Comparison of ENCODE assay signal across 11 cellular contexts in the genomic region with DNA sequence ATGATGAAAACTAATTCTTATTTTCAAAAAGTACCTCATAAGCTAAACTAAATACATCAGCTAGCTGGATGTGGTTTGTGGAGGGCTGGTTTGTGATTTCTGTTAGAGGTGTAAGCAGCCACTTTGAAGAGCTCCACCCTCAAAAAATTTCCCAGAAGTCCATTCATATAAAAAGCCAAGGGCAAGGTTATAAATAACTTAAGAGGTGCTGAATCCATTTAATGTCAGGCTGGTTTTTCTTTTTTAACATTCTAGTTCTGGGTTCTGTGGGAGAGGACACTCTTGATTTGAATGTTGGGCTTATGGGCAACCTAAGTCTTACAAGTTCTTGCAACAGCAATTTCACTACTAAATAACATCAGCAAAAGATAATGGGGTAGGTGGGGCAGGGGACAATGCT. TPM values are rescaled to one million over a fixed set of nuclear protein-coding genes. Genes with fewer than 3 reads are reported as not detected.
A peak's percentile ranks its signal among the peaks of the same experiment; 100 is the strongest.
DNase-seq lines count a peak whose midpoint lies in the region; ATAC-seq and TF ChIP-seq lines count a peak whose summit lies in the region.
"Had no signal": no experiment of that assay in that cellular context is flagged by ENCODE, and none has a peak within 500 bp of the region (broad histone marks: within the 10 kb centered on the region; RNA-seq: fewer than 3 reads in every experiment).

No MANE protein-coding gene starts in this region.

- H3K4me1 ChIP-seq in HCT116 (ENCODE audit: control insufficient read depth in 1 of 2, insufficient read depth in 2 of 2, low read length in 2 of 2) (peaks cover 20 to 40% of the 10 kb centered on the region in 2 experiments), psoas muscle (peaks cover 38% of the 10 kb centered on the region), stomach (peaks cover 19 to 45% (median 29%) of the 10 kb centered on the region in 4 donors)

- TF ChIP-seq POLR2A in HCT116 (IDR thresholded peaks at IDR 0.05; ENCODE audit: borderline replicate concordance, extremely low read depth, insufficient read depth, insufficient read length), result no peak
- no peak for TF ChIP-seq POLR2A in lower leg skin (IDR thresholded peaks at IDR 0.05)
- TF ChIP-seq POLR2A in stomach (IDR thresholded peaks at IDR 0.05), result no peak

- H3K36me3 Mint-ChIP-seq in activated CD4-positive, alpha-beta T cell treated with anti-CD3 and anti-CD28 coated beads, Interleukin-2, amount 10 ng/mL, durations not matched to agents 7 days and 5 days (ENCODE audit: low read depth), result no peaks in the 10 kb centered on the region
- H3K36me3 Mint-ChIP-seq in activated naive CD4-positive, alpha-beta T cell treated with anti-CD3 and anti-CD28 coated beads, Interleukin-2, amount 50 U/mL, for 72 hours, result no peaks in the 10 kb centered on the region

- RAD21 ChIA-PET in HCT116 (lab: Charles Lee; ENCODE audit: low non-redundant PET in 1 of 2, low total read pairs in 2 of 2, uncharacterized antibody in 2 of 2, unreplicated experiment in 2 of 2), result no interaction called here

- H3K4me3 ChIP-seq in HCT116 (replicated peaks in 1 of 2; ENCODE audit: low read depth in 1 of 2, low read length in 2 of 2) (no peak overlapping the region), psoas muscle (peak overlapping the region; percentile 13), lower leg skin (ENCODE audit: low read depth, poor library complexity, severe bottlenecking) (no peak overlapping the region), stomach (no peak overlapping the region)
- H3K4me3 ChIP-seq: vagina had no signal

- no peak for TF ChIP-seq RAD21 in HCT116 (IDR thresholded peaks at IDR 0.05; ENCODE audit: low read depth)

- peak overlapping the region; percentile 0; the same call in 1 of the 2 replicates for H3K4me2 ChIP-seq in HCT116 (ENCODE audit: low read length)

- H3K36me3 ChIP-seq in HCT116 (ENCODE audit: control insufficient read depth in 1 of 2, insufficient read depth in 2 of 2, low read length in 2 of 2) (no peaks in the 10 kb centered on the region), psoas muscle (ENCODE audit: insufficient read depth in 1 of 2, low read depth in 1 of 2) (no peaks in the 10 kb centered on the region), stomach (no peaks in the 10 kb centered on the region)
- H3K36me3 ChIP-seq: vagina had no signal

- peaks cover 74% of the 10 kb centered on the region for H3K4me1 Mint-ChIP-seq in activated CD4-positive, alpha-beta T cell treated with anti-CD3 and anti-CD28 coated beads, Interleukin-2, amount 10 ng/mL, durations not matched to agents 7 days and 5 days

- DNase-seq in activated CD4-positive, alpha-beta T cell treated with anti-CD3 and anti-CD28 coated beads, Interleukin-2, amount 10 ng/mL, durations not matched to agents 7 days and 5 days, result peak; percentile 70
- no peak for DNase-seq in activated CD4-positive, alpha-beta T cell treated with anti-CD3 and anti-CD28 coated beads, Interleukin-2, amount 50 U/mL, for 4 hours
- DNase-seq in HCT116 (ENCODE audit: low read depth, low spot score) (no peak), psoas muscle (no peak), lower leg skin (ENCODE audit: low spot score in 2 of 2) (no peak), NCI-H187 treated with DMSO at 0.1 percent for 48 hours (lab: John Stamatoyannopoulos, UW) (no peak), stomach (no peak)
- no peak for DNase-seq in activated naive CD4-positive, alpha-beta T cell treated with anti-CD3 and anti-CD28 coated beads, Interleukin-2, amount 50 U/mL, for 72 hours (ENCODE audit: low spot score in 2 of 2)
- DNase-seq: Kasumi-1, mesendoderm had no signal

- H3K27me3 ChIP-seq in HCT116 (ENCODE audit: insufficient read depth, low read length), result no peaks in the 10 kb centered on the region
- no peaks in the 10 kb centered on the region for H3K27me3 ChIP-seq in psoas muscle (ENCODE audit: insufficient read depth in 3 of 3, low read length in 2 of 3)
- no peaks in the 10 kb centered on the region for H3K27me3 ChIP-seq in stomach
- H3K27me3 ChIP-seq: vagina had no signal

- no peaks in the 10 kb centered on the region for H3K9me3 ChIP-seq in HCT116 (ENCODE audit: control insufficient read depth in 1 of 2, insufficient read depth in 1 of 2, low read depth in 1 of 2, low read length in 2 of 2)
- H3K9me3 ChIP-seq in psoas muscle, result no peaks in the 10 kb centered on the region
- H3K9me3 ChIP-seq in stomach, result no peaks in the 10 kb centered on the region
- H3K9me3 ChIP-seq: vagina had no signal

- ATAC-seq in HCT116 (no peak), psoas muscle (no peak)
- ATAC-seq in activated naive CD4-positive, alpha-beta T cell treated with anti-CD3 and anti-CD28 coated beads, Interleukin-2, amount 50 U/mL, for 72 hours, result peak; percentile 12 to 27

- peak overlapping the region; percentile 67 for H3K4me3 Mint-ChIP-seq in activated CD4-positive, alpha-beta T cell treated with anti-CD3 and anti-CD28 coated beads, Interleukin-2, amount 10 ng/mL, durations not matched to agents 7 days and 5 days

- POLR2A ChIA-PET in activated CD4-positive, alpha-beta T cell treated with anti-CD3 and anti-CD28 coated beads, Interleukin-2, amount 10 ng/mL, durations not matched to agents 7 days and 5 days (lab: Charles Lee), result interaction anchor here (0.7 to 0.9 kb wide), 2 partner anchors 23 to 111 kb away, joined by 3 to 4 read pairs; no protein-coding TSS in a partner anchor
- POLR2A ChIA-PET in HCT116 (lab: Charles Lee), result interaction anchor here (1.0 kb wide), 1 partner anchor 8 kb away, joined by 3 read pairs; no protein-coding TSS in a partner anchor

- no peaks in the 10 kb centered on the region for H4K20me1 ChIP-seq in HCT116 (ENCODE audit: insufficient read depth)

- peak overlapping the region; percentile 95 for H3K27ac Mint-ChIP-seq in activated CD4-positive, alpha-beta T cell treated with anti-CD3 and anti-CD28 coated beads, Interleukin-2, amount 10 ng/mL, durations not matched to agents 7 days and 5 days
- H3K27ac Mint-ChIP-seq in activated naive CD4-positive, alpha-beta T cell treated with anti-CD3 and anti-CD28 coated beads, Interleukin-2, amount 50 U/mL, for 72 hours, result peak overlapping the region; percentile 69 to 86

- no peak for TF ChIP-seq EP300 in stomach (IDR thresholded peaks at IDR 0.05)

- intact Hi-C loops in HCT116 (cut with micrococcal nuclease) (loop anchor here (10.0 kb wide), 1 partner anchor 656 kb away; no protein-coding TSS in a partner anchor), psoas muscle (cut with DNase I) (loop anchor here (5.0 to 10.0 kb wide), 4 partner anchors 52 to 738 kb away; a partner anchor contains a TSS), lower leg skin (cut with DNase I; ENCODE audit: low total_unique reads) (loop anchor here (10.0 kb wide), 3 partner anchors 196 to 496 kb away; no protein-coding TSS in a partner anchor), stomach (cut with DNase I; ENCODE audit: low total_unique reads) (loop anchor here (10.0 kb wide), 1 partner anchor 286 kb away; no protein-coding TSS in a partner anchor)

- no peaks in the 10 kb centered on the region for H3K9me3 Mint-ChIP-seq in activated CD4-positive, alpha-beta T cell treated with anti-CD3 and anti-CD28 coated beads, Interleukin-2, amount 10 ng/mL, durations not matched to agents 7 days and 5 days
- no peaks in the 10 kb centered on the region for H3K9me3 Mint-ChIP-seq in activated naive CD4-positive, alpha-beta T cell treated with anti-CD3 and anti-CD28 coated beads, Interleukin-2, amount 50 U/mL, for 72 hours

- peak overlapping the region; percentile 11 for H2AFZ ChIP-seq in HCT116 (ENCODE audit: low read depth, low read length, poor library complexity, severe bottlenecking)

- TF ChIP-seq CTCF in HCT116 (IDR thresholded peaks at IDR 0.05 in 2 of 3, conservative IDR thresholded peaks at IDR 0.05 in 1 of 3; ENCODE audit: borderline replicate concordance in 1 of 3, insufficient read depth in 1 of 3, low read depth in 2 of 3, low read length in 2 of 3) (no peak), psoas muscle (IDR thresholded peaks at IDR 0.05) (no peak), lower leg skin (IDR thresholded peaks at IDR 0.05) (no peak), stomach (IDR thresholded peaks at IDR 0.05) (no peak)

- no peaks in the 10 kb centered on the region for H3K9me2 ChIP-seq in HCT116 (ENCODE audit: insufficient read depth)

- no TSS peak for BruUV-seq in HCT116 (replicated peaks; lab: Mats Ljungman, UMichigan)

- CTCF ChIA-PET in activated CD4-positive, alpha-beta T cell treated with anti-CD3 and anti-CD28 coated beads, Interleukin-2, amount 10 ng/mL, durations not matched to agents 7 days and 5 days (lab: Charles Lee), result interaction anchor here (0.5 to 1.9 kb wide), 9 partner anchors 19 to 495 kb away, joined by 3 to 10 read pairs (median 3); a partner anchor contains a TSS
- CTCF ChIA-PET in HCT116 (lab: Charles Lee), result interaction anchor here (0.6 to 0.9 kb wide), 4 partner anchors 24 to 496 kb away, joined by 3 to 4 read pairs (median 3); no protein-coding TSS in a partner anchor

- H3K27ac ChIP-seq in HCT116 (ENCODE audit: low read depth, low read length) (no peak overlapping the region), psoas muscle (peak overlapping the region; percentile 98), stomach (peak overlapping the region in 1 of 5 donors; percentile 48)
- H3K27ac ChIP-seq: vagina had no signal

- no peaks in the 10 kb centered on the region for H3K79me2 ChIP-seq in HCT116 (ENCODE audit: insufficient read depth, low read length)

- no peak overlapping the region for H3K9ac ChIP-seq in HCT116 (ENCODE audit: low read length)

- no peaks in the 10 kb centered on the region for H3K27me3 Mint-ChIP-seq in activated CD4-positive, alpha-beta T cell treated with anti-CD3 and anti-CD28 coated beads, Interleukin-2, amount 10 ng/mL, durations not matched to agents 7 days and 5 days

RNA-seq across cellular contexts. Expression of a gene that starts 3.4 kb away (rescaled TPM):
- total RNA-seq in activated CD4-positive, alpha-beta T cell treated with anti-CD3 and anti-CD28 coated beads, Interleukin-2, amount 10 ng/mL, durations not matched to agents 7 days and 5 days, result 10 to 100 TPM; 28.2 to 34.4 TPM
- total RNA-seq in HCT116 (2021; ENCODE audit: unreplicated experiment) (21.5 TPM), psoas muscle (100 to 1,000 TPM in 2 of 4 donors, 10 to 100 TPM in 2; 80.3 to 197 (median 117) TPM), lower leg skin (10 to 100 TPM; 21.7 to 64.3 (median 38.2) TPM), stomach (10 to 100 TPM in 4 of 5 donors, 1 to 10 TPM in 1; 8.2 to 99.1 (median 76.3) TPM)
- 19.7 and 23.1 TPM in 2 replicates for polyA plus RNA-seq in HCT116 (2012)
- total RNA-seq in activated naive CD4-positive, alpha-beta T cell treated with anti-CD3 and anti-CD28 coated beads, Interleukin-2, amount 50 U/mL, for 72 hours, result 10 to 100 TPM; 15.2 to 22.0 TPM
- polyA plus RNA-seq in psoas muscle (100 to 1,000 TPM; 128 to 152 (median 136) TPM), stomach (10 to 100 TPM; 20.3 to 49.7 (median 35.3) TPM)

RNA-seq across cellular contexts. Expression of a gene that starts 51.5 kb away (rescaled TPM):
- 100 to 1,000 TPM; 200 to 203 TPM for total RNA-seq in activated CD4-positive, alpha-beta T cell treated with anti-CD3 and anti-CD28 coated beads, Interleukin-2, amount 10 ng/mL, durations not matched to agents 7 days and 5 days
- 295 TPM for total RNA-seq in HCT116 (2021; ENCODE audit: unreplicated experiment)
- 187 and 230 TPM in 2 replicates for polyA plus RNA-seq in HCT116 (2012)
- total RNA-seq in activated naive CD4-positive, alpha-beta T cell treated with anti-CD3 and anti-CD28 coated beads, Interleukin-2, amount 50 U/mL, for 72 hours, result 100 to 1,000 TPM; 154 to 171 TPM
- 1,000 to 10,000 TPM in 1 of 4 donors, 100 to 1,000 TPM in 3; 304 to 2,295 (median 488) TPM for total RNA-seq in psoas muscle
- polyA plus RNA-seq in psoas muscle, result 100 to 1,000 TPM; 145 to 386 (median 171) TPM
- total RNA-seq in lower leg skin, result 100 to 1,000 TPM; 198 to 214 (median 207) TPM
- total RNA-seq in stomach, result 100 to 1,000 TPM in 3 of 5 donors, 10 to 100 TPM in 2; 22.6 to 323 (median 154) TPM
- polyA plus RNA-seq in stomach, result 10 to 100 TPM; 38.9 to 89.5 (median 71.2) TPM

Comparison
In these comparisons a context has a peak if more than half of its experiments do, and no peak if none do; other contexts are left out.
1. ATAC-seq: peak in activated naive CD4-positive, alpha-beta T cell treated with anti-CD3 and anti-CD28 coated beads, Interleukin-2, amount 50 U/mL, for 72 hours (2 of 2); none in HCT116 (single experiment) and psoas muscle (0 of 4).